ENCODE assay signal across 9 cellular contexts in genomic region chr7:99372275-99373085, GRCh38. TPM values are rescaled to one million over a fixed set of nuclear protein-coding genes. Genes with fewer than 3 reads are reported as not detected.
DNase-seq lines count a peak whose midpoint lies in the region; ATAC-seq lines count a peak whose summit lies in the region.
"Had no signal": no experiment of that assay in that cellular context is flagged by ENCODE, and none has a peak within 500 bp of the region (broad histone marks: within the 10 kb centered on the region; RNA-seq: fewer than 3 reads in every experiment).

No MANE protein-coding gene starts in this region.

- H3K4me3 Mint-ChIP-seq in IgD-negative memory B cell, result peak overlapping the region in 3 of 4 donors; percentile 80 to 86 (median 83)
- peak overlapping the region in 7 of 8 donors; percentile 76 to 88 (median 82) for H3K4me3 Mint-ChIP-seq in naive B cell

- H3K4me1 Mint-ChIP-seq in IgD-negative memory B cell, result peaks cover 0 to 4% (median 1%) of the 10 kb centered on the region in 3 donors
- H3K4me1 Mint-ChIP-seq in naive B cell, result peaks cover 5 to 26% (median 14%) of the 10 kb centered on the region in 3 donors

- DNase-seq in CD1c-positive myeloid dendritic cell (ENCODE audit: extremely low spot score) (peak; percentile 45), dermis blood vessel endothelial cell (peak; percentile 19), naive B cell (no peak), middle frontal gyrus (ENCODE audit: extremely low spot score, low spot score) (no peak), DMS114 treated with DMSO at 0.1 percent for 48 hours (lab: John Stamatoyannopoulos, UW; ENCODE audit: unreplicated experiment) (no peak)
- no peak for DNase-seq in stimulated activated CD4-positive, alpha-beta T cell treated with anti-CD3 and anti-CD28 coated beads, Interleukin-2, amount 100 ng/mL, for 48 hours
- DNase-seq: T-helper 9 cell had no signal

- H3K9me3 Mint-ChIP-seq in IgD-negative memory B cell, result no peaks in the 10 kb centered on the region
- no peaks in the 10 kb centered on the region for H3K9me3 Mint-ChIP-seq in naive B cell

- H3K36me3 Mint-ChIP-seq in IgD-negative memory B cell, result peaks cover 3% of the 10 kb centered on the region
- H3K36me3 Mint-ChIP-seq in naive B cell, result no peaks in the 10 kb centered on the region

- ATAC-seq in naive B cell (ENCODE audit: low read depth in 2 of 2) (no peak), HG02970 (IDR thresholded peaks at IDR 0.05; ENCODE audit: low FRiP score, unreplicated experiment) (no peak)

- peak overlapping the region in 1 of 3 donors; percentile 67 for H3K27ac Mint-ChIP-seq in IgD-negative memory B cell
- H3K27ac Mint-ChIP-seq in naive B cell, result peak overlapping the region in 2 of 6 donors; percentile 51 to 87

- H3K27me3 Mint-ChIP-seq in IgD-negative memory B cell (no peaks in the 10 kb centered on the region), naive B cell (no peaks in the 10 kb centered on the region)

RNA-seq across cellular contexts. Expression of gene ARPC1B, which starts 2.0 kb away (rescaled TPM):
- polyA plus RNA-seq in IgD-negative memory B cell (728 TPM), naive B cell (ENCODE audit: low read depth in 6 of 6) (100 to 1,000 TPM; 434 to 595 (median 483) TPM)
- total RNA-seq in dermis blood vessel endothelial cell, result 464 and 901 TPM in 2 replicates

RNA-seq across cellular contexts. Expression of gene PDAP1, which starts 35.9 kb away (rescaled TPM):
- polyA plus RNA-seq in IgD-negative memory B cell (33.8 TPM), naive B cell (ENCODE audit: low read depth in 6 of 6) (10 to 100 TPM; 23.3 to 28.5 (median 25.7) TPM)
- total RNA-seq in dermis blood vessel endothelial cell, result 52.9 and 74.3 TPM in 2 replicates

RNA-seq across cellular contexts. Expression of gene BUD31, which starts 36.3 kb away (rescaled TPM):
- polyA plus RNA-seq in IgD-negative memory B cell (162 TPM), naive B cell (ENCODE audit: low read depth in 6 of 6) (100 to 1,000 TPM; 129 to 201 (median 182) TPM)
- total RNA-seq in dermis blood vessel endothelial cell, result 76.4 and 86.7 TPM in 2 replicates

RNA-seq across cellular contexts. Expression of gene ARPC1A, which starts 46.8 kb away (rescaled TPM):
- polyA plus RNA-seq in IgD-negative memory B cell (81.5 TPM), naive B cell (ENCODE audit: low read depth in 6 of 6) (100 to 1,000 TPM in 2 of 6 donors, 10 to 100 TPM in 4; 49.5 to 109 (median 91.8) TPM)
- 210 and 276 TPM in 2 replicates for total RNA-seq in dermis blood vessel endothelial cell

Comparison
In these comparisons a context has a peak if more than half of its experiments do, and no peak if none do; other contexts are left out.
1. DNase-seq: peak in CD1c-positive myeloid dendritic cell (single experiment) and dermis blood vessel endothelial cell (single experiment); none in naive B cell (single experiment), middle frontal gyrus (single experiment), DMS114 treated with DMSO at 0.1 percent for 48 hours (single experiment) and stimulated activated CD4-positive, alpha-beta T cell treated with anti-CD3 and anti-CD28 coated beads, Interleukin-2, amount 100 ng/mL, for 48 hours (0 of 2).